In genomic region chr11:65858354-65859133, GRCh38 we compare ENCODE assay signal across 8 cellular contexts. TPM values are rescaled to one million over a fixed set of nuclear protein-coding genes. Genes with fewer than 3 reads are reported as not detected.
A peak's percentile ranks its signal among the peaks of the same experiment; 100 is the strongest.
DNase-seq lines count a peak whose midpoint lies in the region; ATAC-seq and TF ChIP-seq lines count a peak whose summit lies in the region.

No MANE protein-coding gene starts in this region.

- ATAC-seq in central memory CD8-positive, alpha-beta T cell (replicated peaks; ENCODE audit: extremely low read depth, poor library complexity, severe bottlenecking): no peak
- no peak for ATAC-seq in naive B cell (ENCODE audit: low read depth in 2 of 2)
- no peak for ATAC-seq in HG02884 (IDR thresholded peaks at IDR 0.05; ENCODE audit: unreplicated experiment)
- no peak for ATAC-seq in GM19467 (IDR thresholded peaks at IDR 0.05; ENCODE audit: unreplicated experiment)

- H3K36me3 Mint-ChIP-seq in central memory CD8-positive, alpha-beta T cell (ENCODE audit: insufficient read depth): peaks cover 63% of the 10 kb centered on the region
- H3K36me3 Mint-ChIP-seq in naive B cell: peaks cover 6 to 25% of the 10 kb centered on the region in 2 donors

- H3K4me1 Mint-ChIP-seq in central memory CD8-positive, alpha-beta T cell: peaks cover 68% of the 10 kb centered on the region
- H3K4me1 Mint-ChIP-seq in naive B cell: peaks cover 48 to 65% (median 61%) of the 10 kb centered on the region in 3 donors

- H3K27me3 Mint-ChIP-seq in central memory CD8-positive, alpha-beta T cell: no peaks in the 10 kb centered on the region
- H3K27me3 Mint-ChIP-seq in naive B cell: no peaks in the 10 kb centered on the region

- DNase-seq in GM12865 (ENCODE audit: low read depth) (no peak), MG63 (no peak), naive B cell (no peak), NCI-H187 treated with DMSO at 0.1 percent for 48 hours (lab: John Stamatoyannopoulos, UW) (no peak), EL (no peak)
- DNase-seq in central memory CD8-positive, alpha-beta T cell (ENCODE audit: low spot score in 2 of 2): no peak

- no peaks in the 10 kb centered on the region for H3K27me3 ChIP-seq in MG63

- peak overlapping the region; percentile 88 for H3K4me3 Mint-ChIP-seq in central memory CD8-positive, alpha-beta T cell
- H3K4me3 Mint-ChIP-seq in naive B cell: peak overlapping the region; percentile 91 to 99 (median 96)

- no peak for TF ChIP-seq CTCF in GM12865 (IDR thresholded peaks at IDR 0.05; ENCODE audit: insufficient read depth, low read depth, low read length, missing control alignments)

- no peaks in the 10 kb centered on the region for H3K9me3 Mint-ChIP-seq in central memory CD8-positive, alpha-beta T cell
- no peaks in the 10 kb centered on the region for H3K9me3 Mint-ChIP-seq in naive B cell

- H3K9me3 ChIP-seq in MG63: no peaks in the 10 kb centered on the region

- peaks cover 64% of the 10 kb centered on the region for H3K36me3 ChIP-seq in MG63

- H3K4me3 ChIP-seq in GM12865 (ENCODE audit: low read depth, low read length) (peak overlapping the region; percentile 69), MG63 (peak overlapping the region; percentile 90)

- H3K27ac Mint-ChIP-seq in central memory CD8-positive, alpha-beta T cell (ENCODE audit: low read depth): peak overlapping the region; percentile 90
- H3K27ac Mint-ChIP-seq in naive B cell: peak overlapping the region; percentile 93 to 98 (median 97)

RNA-seq across cellular contexts. Expression of gene CFL1, which starts 0.6 kb away (rescaled TPM):
- total RNA-seq in MG63 (2014; rRNA removed; shearing (Covaris generic); ENCODE audit: low replicate concordance): 1,413 and 1,905 TPM in 2 replicates
- 1,000 to 10,000 TPM; 1,822 to 2,570 (median 2,214) TPM for polyA plus RNA-seq in naive B cell (ENCODE audit: low read depth in 6 of 6)

RNA-seq across cellular contexts. Expression of gene MUS81, which starts 1.7 kb away (rescaled TPM):
- total RNA-seq in MG63 (2014; rRNA removed; shearing (Covaris generic); ENCODE audit: low replicate concordance): 25.3 and 45.3 TPM in 2 replicates
- 10 to 100 TPM in 5 of 6 donors, 1 to 10 TPM in 1; 3.2 to 32.0 (median 22.8) TPM for polyA plus RNA-seq in naive B cell (ENCODE audit: low read depth in 6 of 6)

RNA-seq across cellular contexts. Expression of gene EFEMP2, which starts 14.1 kb away (rescaled TPM):
- 29.0 and 43.2 TPM in 2 replicates for total RNA-seq in MG63 (2014; rRNA removed; shearing (Covaris generic); ENCODE audit: low replicate concordance)
- polyA plus RNA-seq in naive B cell (ENCODE audit: low read depth in 6 of 6): 1 to 10 TPM in 2 of 6 donors, under 1 TPM in 1, not detected in 3; 0.29 to 1.5 (median 1.1) TPM

RNA-seq across cellular contexts. Expression of gene CTSW, which starts 21.1 kb away (rescaled TPM):
- not detected in 2 replicates for total RNA-seq in MG63 (2014; rRNA removed; shearing (Covaris generic); ENCODE audit: low replicate concordance)
- 1 to 10 TPM in 5 of 6 donors, under 1 TPM in 1; 0.68 to 7.2 (median 3.0) TPM for polyA plus RNA-seq in naive B cell (ENCODE audit: low read depth in 6 of 6)

RNA-seq across cellular contexts. Expression of gene SNX32, which starts 24.8 kb away (rescaled TPM):
- 0.43 TPM in 1 of 2 replicates, not detected in the other for total RNA-seq in MG63 (2014; rRNA removed; shearing (Covaris generic); ENCODE audit: low replicate concordance)
- polyA plus RNA-seq in naive B cell (ENCODE audit: low read depth in 6 of 6): 1 to 10 TPM in 5 of 6 donors, not detected in 1; 1.2 to 2.6 (median 1.7) TPM
